10 cellular contexts compared by ENCODE assay signal in the genomic region with DNA sequence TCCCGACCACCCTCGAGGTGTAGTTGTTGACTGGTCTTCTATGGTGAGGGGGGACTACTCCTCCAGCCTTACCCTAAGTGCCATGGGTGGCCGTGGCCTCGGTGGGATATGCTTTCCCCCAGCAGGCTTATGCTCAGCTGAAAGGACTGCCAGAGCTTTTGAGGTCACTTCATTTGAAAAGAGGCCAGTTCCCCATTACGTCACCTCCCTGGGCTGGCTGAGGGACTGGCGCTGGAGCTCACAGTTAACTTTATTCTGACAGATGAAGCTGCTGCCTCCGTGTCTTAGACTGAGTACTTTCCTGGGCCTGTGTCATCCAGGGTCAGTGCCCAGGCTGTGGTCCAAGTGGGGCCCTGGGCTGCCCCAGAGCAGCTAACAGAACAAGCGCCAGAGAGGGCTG. TPM values are rescaled to one million over a fixed set of nuclear protein-coding genes. Genes with fewer than 3 reads are reported as not detected.
A peak's percentile ranks its signal among the peaks of the same experiment; 100 is the strongest.
DNase-seq lines count a peak whose midpoint lies in the region; ATAC-seq and TF ChIP-seq lines count a peak whose summit lies in the region.
"Had no signal": no experiment of that assay in that cellular context is flagged by ENCODE, and none has a peak within 500 bp of the region (broad histone marks: within the 10 kb centered on the region; RNA-seq: fewer than 3 reads in every experiment).

No MANE protein-coding gene starts in this region.

- H3K27ac Mint-ChIP-seq in activated CD4-positive, alpha-beta T cell treated with anti-CD3 and anti-CD28 coated beads, Interleukin-2, amount 10 ng/mL, durations not matched to agents 24 days and 14 days: no peak overlapping the region
- no peak overlapping the region for H3K27ac Mint-ChIP-seq in type B pancreatic cell
- H3K27ac Mint-ChIP-seq: natural killer cell treated with Interleukin-12 subunit alpha and Interleukin-12 subunit beta and Interleukin-15 and Interleukin-18, amount 100 ng/mL, for 72 hours had no signal

- H3K4me1 Mint-ChIP-seq in activated CD4-positive, alpha-beta T cell treated with anti-CD3 and anti-CD28 coated beads, Interleukin-2, amount 10 ng/mL, durations not matched to agents 24 days and 14 days: peaks cover 4% of the 10 kb centered on the region
- peaks cover 6% of the 10 kb centered on the region for H3K4me1 Mint-ChIP-seq in type B pancreatic cell (ENCODE audit: unreplicated experiment)

- peak; percentile 27 for DNase-seq in ELR (ENCODE audit: low read depth)
- peak; percentile 59 for DNase-seq in astrocyte of the hippocampus (ENCODE audit: low read depth, low spot score)
- DNase-seq in left ventricle myocardium superior: peak; percentile 84
- no peak for DNase-seq in activated CD4-positive, alpha-beta T cell treated with anti-CD3 and anti-CD28 coated beads, Interleukin-2, amount 10 ng/mL, durations not matched to agents 24 days and 14 days
- no peak for DNase-seq in DMS 273 treated with DMSO at 0.1 percent for 48 hours (lab: John Stamatoyannopoulos, UW)
- no peak for DNase-seq in type B pancreatic cell (ENCODE audit: extremely low spot score, unreplicated experiment)
- DNase-seq: NCI-H187 treated with DMSO at 0.1 percent for 48 hours had no signal

- no peak overlapping the region for H3K9ac ChIP-seq in rectal smooth muscle tissue (ENCODE audit: low read length)

- peaks cover 12% of the 10 kb centered on the region for H3K4me1 ChIP-seq in rectal smooth muscle tissue (ENCODE audit: control insufficient read depth, insufficient read depth, low read length)

- no peak overlapping the region for H3K4me3 Mint-ChIP-seq in activated CD4-positive, alpha-beta T cell treated with anti-CD3 and anti-CD28 coated beads, Interleukin-2, amount 10 ng/mL, durations not matched to agents 24 days and 14 days
- no peak overlapping the region for H3K4me3 Mint-ChIP-seq in type B pancreatic cell
- H3K4me3 Mint-ChIP-seq: natural killer cell treated with Interleukin-12 subunit alpha and Interleukin-12 subunit beta and Interleukin-15 and Interleukin-18, amount 100 ng/mL, for 72 hours had no signal

- TF ChIP-seq CTCF in type B pancreatic cell (conservative IDR thresholded peaks at IDR 0.05): no peak

- H3K27me3 ChIP-seq in rectal smooth muscle tissue (ENCODE audit: control insufficient read depth, insufficient read depth, low read length): no peaks in the 10 kb centered on the region

- H3K27me3 Mint-ChIP-seq in activated CD4-positive, alpha-beta T cell treated with anti-CD3 and anti-CD28 coated beads, Interleukin-2, amount 10 ng/mL, durations not matched to agents 24 days and 14 days: peaks cover under 1% of the 10 kb centered on the region
- peaks cover 21% of the 10 kb centered on the region for H3K27me3 Mint-ChIP-seq in type B pancreatic cell

- no peaks in the 10 kb centered on the region for H3K9me3 Mint-ChIP-seq in activated CD4-positive, alpha-beta T cell treated with anti-CD3 and anti-CD28 coated beads, Interleukin-2, amount 10 ng/mL, durations not matched to agents 24 days and 14 days
- H3K9me3 Mint-ChIP-seq in type B pancreatic cell: no peaks in the 10 kb centered on the region
- H3K9me3 Mint-ChIP-seq: natural killer cell treated with Interleukin-12 subunit alpha and Interleukin-12 subunit beta and Interleukin-15 and Interleukin-18, amount 100 ng/mL, for 72 hours had no signal

- no peaks in the 10 kb centered on the region for H3K36me3 ChIP-seq in rectal smooth muscle tissue (ENCODE audit: control insufficient read depth, insufficient read depth, low read length)

- no peak overlapping the region for H3K4me3 ChIP-seq in rectal smooth muscle tissue (ENCODE audit: low read length)

- H3K36me3 Mint-ChIP-seq in activated CD4-positive, alpha-beta T cell treated with anti-CD3 and anti-CD28 coated beads, Interleukin-2, amount 10 ng/mL, durations not matched to agents 24 days and 14 days (ENCODE audit: low read depth): no peaks in the 10 kb centered on the region
- no peaks in the 10 kb centered on the region for H3K36me3 Mint-ChIP-seq in type B pancreatic cell
- H3K36me3 Mint-ChIP-seq: natural killer cell treated with Interleukin-12 subunit alpha and Interleukin-12 subunit beta and Interleukin-15 and Interleukin-18, amount 100 ng/mL, for 72 hours had no signal

- peak overlapping the region; percentile 83 for H3K27ac ChIP-seq in rectal smooth muscle tissue (ENCODE audit: low read depth, low read length)

- peak; percentile 94 for ATAC-seq in left ventricle myocardium superior
- no peak for ATAC-seq in HG02885 (IDR thresholded peaks at IDR 0.05; ENCODE audit: poor library complexity, unreplicated experiment)
- ATAC-seq: natural killer cell treated with Interleukin-12 subunit alpha and Interleukin-12 subunit beta and Interleukin-15 and Interleukin-18, amount 100 ng/mL, for 72 hours had no signal

- intact Hi-C loops in left ventricle myocardium superior (cut with micrococcal nuclease): no loop called here
- intact Hi-C loops in activated CD4-positive, alpha-beta T cell treated with anti-CD3 and anti-CD28 coated beads, Interleukin-2, amount 10 ng/mL, durations not matched to agents 24 days and 14 days (cut with micrococcal nuclease): no loop called here

RNA-seq across cellular contexts. Expression of a gene that starts 42.8 kb away (rescaled TPM):
- 87.2 TPM for total RNA-seq in left ventricle myocardium superior
- 34.6 TPM in 2 replicates for total RNA-seq in activated CD4-positive, alpha-beta T cell treated with anti-CD3 and anti-CD28 coated beads, Interleukin-2, amount 10 ng/mL, durations not matched to agents 24 days and 14 days
- total RNA-seq in type B pancreatic cell (ENCODE audit: low replicate concordance): 85.1 and 101 TPM in 2 replicates

RNA-seq across cellular contexts. Expression of a gene that starts 48.5 kb away (rescaled TPM):
- total RNA-seq in left ventricle myocardium superior (0.20 TPM), type B pancreatic cell (ENCODE audit: low replicate concordance) (2.9 and 4.9 TPM in 2 replicates)
- total RNA-seq in activated CD4-positive, alpha-beta T cell treated with anti-CD3 and anti-CD28 coated beads, Interleukin-2, amount 10 ng/mL, durations not matched to agents 24 days and 14 days: not detected in 2 replicates
- total RNA-seq: natural killer cell treated with Interleukin-12 subunit alpha and Interleukin-12 subunit beta and Interleukin-15 and Interleukin-18, amount 100 ng/mL, for 72 hours had no signal

Comparison
In these comparisons a context has a peak if more than half of its experiments do, and no peak if none do; other contexts are left out.
1. DNase-seq: peak in ELR (single experiment), astrocyte of the hippocampus (single experiment) and left ventricle myocardium superior (single experiment); none in activated CD4-positive, alpha-beta T cell treated with anti-CD3 and anti-CD28 coated beads, Interleukin-2, amount 10 ng/mL, durations not matched to agents 24 days and 14 days (single experiment), DMS 273 treated with DMSO at 0.1 percent for 48 hours (single experiment) and type B pancreatic cell (single experiment).